10 cellular contexts compared by ENCODE assay signal in the genomic region with DNA sequence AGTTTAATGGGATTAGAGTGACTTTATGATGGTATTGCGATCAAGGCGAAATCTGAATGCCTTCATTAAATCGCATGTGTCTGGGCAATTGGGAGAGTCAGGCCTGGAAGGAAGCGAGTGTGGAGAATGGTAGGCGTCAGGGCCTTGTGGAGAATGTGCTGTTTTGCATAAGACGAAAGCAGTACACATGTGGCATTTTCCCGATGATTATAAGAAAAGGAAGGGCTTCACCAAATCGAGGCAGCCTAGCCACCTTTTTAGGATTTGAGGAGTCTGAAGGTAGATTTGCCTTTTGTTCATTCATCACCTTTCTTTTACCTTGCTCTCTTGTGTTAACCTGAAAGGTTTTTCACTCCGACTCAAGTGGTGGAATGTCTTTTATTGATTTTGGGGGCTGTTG. TPM values are rescaled to one million over a fixed set of nuclear protein-coding genes. Genes with fewer than 3 reads are reported as not detected.
A peak's percentile ranks its signal among the peaks of the same experiment; 100 is the strongest.
DNase-seq lines count a peak whose midpoint lies in the region; ATAC-seq and TF ChIP-seq lines count a peak whose summit lies in the region.
"Had no signal": no experiment of that assay in that cellular context is flagged by ENCODE, and none has a peak within 500 bp of the region (broad histone marks: within the 10 kb centered on the region; RNA-seq: fewer than 3 reads in every experiment).

No MANE protein-coding gene starts in this region.

- ATAC-seq in GM18511 (IDR thresholded peaks at IDR 0.05; ENCODE audit: unreplicated experiment): no peak
- ATAC-seq: mucosa of descending colon had no signal

- H3K27ac Mint-ChIP-seq in chondrocyte (ENCODE audit: unreplicated experiment) (peak overlapping the region; percentile 99), mesothelial cell of epicardium (peak overlapping the region; percentile 99), type B pancreatic cell (peak overlapping the region; percentile 98)

- DNase-seq in NCI-H2227 (lab: John Stamatoyannopoulos, UW; ENCODE audit: unreplicated experiment) (peak; percentile 34), chondrocyte (ENCODE audit: low spot score) (no peak), mesothelial cell of epicardium (ENCODE audit: low spot score in 2 of 2, unreplicated experiment in 2 of 2) (no peak), type B pancreatic cell (ENCODE audit: extremely low spot score, unreplicated experiment) (no peak), NCI-H1092 (lab: John Stamatoyannopoulos, UW) (no peak), AML-193 (lab: John Stamatoyannopoulos, UW) (no peak)
- DNase-seq: effector CD8-positive, alpha-beta T cell; mucosa of descending colon; stimulated activated CD4-positive, alpha-beta T cell treated with anti-CD3 and anti-CD28 coated beads, Interleukin-2, amount 100 ng/mL, for 24 hours had no signal

- H3K9me3 Mint-ChIP-seq in chondrocyte (ENCODE audit: low read depth): peaks cover 3% of the 10 kb centered on the region
- no peaks in the 10 kb centered on the region for H3K9me3 Mint-ChIP-seq in mesothelial cell of epicardium
- H3K9me3 Mint-ChIP-seq in type B pancreatic cell: no peaks in the 10 kb centered on the region

- H3K27me3 Mint-ChIP-seq in chondrocyte (ENCODE audit: low read depth) (no peaks in the 10 kb centered on the region), mesothelial cell of epicardium (ENCODE audit: low read depth) (no peaks in the 10 kb centered on the region), type B pancreatic cell (no peaks in the 10 kb centered on the region)

- H3K4me1 Mint-ChIP-seq in chondrocyte (ENCODE audit: low read depth) (peaks cover 89% of the 10 kb centered on the region), mesothelial cell of epicardium (peaks cover 76% of the 10 kb centered on the region), type B pancreatic cell (ENCODE audit: unreplicated experiment) (peaks cover 73% of the 10 kb centered on the region)

- H3K4me3 Mint-ChIP-seq in chondrocyte (ENCODE audit: unreplicated experiment) (peak overlapping the region; percentile 81), mesothelial cell of epicardium (peak overlapping the region; percentile 68), type B pancreatic cell (peak overlapping the region; percentile 86)

- TF ChIP-seq CTCF in chondrocyte (IDR thresholded peaks at IDR 0.05) (no peak), mesothelial cell of epicardium (IDR thresholded peaks at IDR 0.05; ENCODE audit: unreplicated experiment) (no peak), type B pancreatic cell (conservative IDR thresholded peaks at IDR 0.05) (no peak)

- peaks cover 30% of the 10 kb centered on the region for H3K36me3 Mint-ChIP-seq in chondrocyte (ENCODE audit: low read depth)
- H3K36me3 Mint-ChIP-seq in mesothelial cell of epicardium: peaks cover 20% of the 10 kb centered on the region
- peaks cover 55% of the 10 kb centered on the region for H3K36me3 Mint-ChIP-seq in type B pancreatic cell

RNA-seq across cellular contexts. Expression of a gene that starts 1.0 kb away (rescaled TPM):
- 123 to 163 TPM (median 162 TPM) in 3 replicates for total RNA-seq in chondrocyte
- 178 to 188 TPM (median 182 TPM) in 3 replicates for total RNA-seq in mesothelial cell of epicardium
- total RNA-seq in type B pancreatic cell (ENCODE audit: low replicate concordance): 80.0 and 137 TPM in 2 replicates
